In the genomic region with DNA sequence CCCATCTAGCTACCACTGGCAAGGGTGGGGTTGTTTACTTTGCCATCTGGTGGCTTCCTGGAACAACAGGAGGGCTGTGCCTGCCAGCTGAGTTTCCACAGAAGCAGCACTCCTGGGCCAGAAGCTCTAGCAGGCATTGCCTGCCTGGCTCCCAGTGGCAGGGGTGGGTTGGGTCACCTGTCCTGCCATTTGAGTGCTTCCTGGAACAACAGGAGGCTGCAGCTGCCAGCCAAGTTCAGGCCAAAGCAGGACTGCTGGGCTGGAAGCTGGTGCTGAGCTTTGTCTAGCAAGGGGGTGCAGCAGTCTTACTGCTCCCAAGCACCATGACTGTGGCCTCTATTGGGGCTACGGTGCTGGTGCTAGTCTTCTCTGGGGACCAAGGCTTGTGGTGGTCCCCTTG, we compare ENCODE assay signal across 17 cellular contexts.
"Had no signal": no experiment of that assay in that cellular context is flagged by ENCODE, and none has a peak within 500 bp of the region (broad histone marks: within the 10 kb centered on the region; RNA-seq: fewer than 3 reads in every experiment).

No MANE protein-coding gene starts in this region.

- ATAC-seq: left colon; naive thymus-derived CD4-positive, alpha-beta T cell; stimulated activated naive B cell treated with anti-CD40 and anti-IgM and Interleukin-4, amounts not matched to agents 10 μg/mL and 1 μg/mL and 100 μg/mL, for 72 hours had no signal

- H3K4me1 ChIP-seq: right lobe of liver, spleen, tibial nerve had no signal

- H3K9me3 ChIP-seq: right lobe of liver had no signal

- DNase-seq: activated CD4-positive, alpha-beta memory T cell treated with anti-CD3 and anti-CD28 coated beads, Interleukin-2, amount 10 ng/mL, durations not matched to agents 7 days and 5 days; activated gamma-delta T cell; activated naive CD8-positive, alpha-beta T cell treated with anti-CD3 and anti-CD28 coated beads for 36 hours; activated T-cell treated with anti-CD3 and anti-CD28 coated beads, Interleukin-2, amount 50 U/mL, for 48 hours; brain microvascular endothelial cell; cerebellar nuclear complex; erythroblast; left colon; mammary epithelial cell; naive thymus-derived CD4-positive, alpha-beta T cell; spleen; stimulated activated CD4-positive, alpha-beta T cell treated with anti-CD3 and anti-CD28 coated beads, Interleukin-1b, Interleukin-23, amount 100 ng/mL, for 48 hours; stimulated activated naive B cell treated with anti-CD40 and anti-IgM and Interleukin-4, amounts not matched to agents 10 μg/mL and 1 μg/mL and 100 μg/mL, for 72 hours; T1000 had no signal

- H3K27ac ChIP-seq: brain microvascular endothelial cell, right lobe of liver, spleen, tibial nerve, VCaP had no signal

- H3K4me3 ChIP-seq: right lobe of liver, spleen, tibial nerve had no signal

- H3K27me3 ChIP-seq: brain microvascular endothelial cell, right lobe of liver, spleen, tibial nerve had no signal

- H3K36me3 ChIP-seq: brain microvascular endothelial cell, right lobe of liver, spleen, tibial nerve had no signal
